ENCODE assay signal across 1 cellular context in genomic region chr17:47288531-47289116, GRCh38.
A peak's percentile ranks its signal among the peaks of the same experiment; 100 is the strongest.
TF ChIP-seq lines count a peak whose summit lies in the region.

No MANE protein-coding gene starts in this region.

TF ChIP-seq in K562, 482 proteins besides CTCF, POLR2A, EP300 and RAD21 (continued from another document and continues in another):
- TF ChIP-seq, protein P1, sequence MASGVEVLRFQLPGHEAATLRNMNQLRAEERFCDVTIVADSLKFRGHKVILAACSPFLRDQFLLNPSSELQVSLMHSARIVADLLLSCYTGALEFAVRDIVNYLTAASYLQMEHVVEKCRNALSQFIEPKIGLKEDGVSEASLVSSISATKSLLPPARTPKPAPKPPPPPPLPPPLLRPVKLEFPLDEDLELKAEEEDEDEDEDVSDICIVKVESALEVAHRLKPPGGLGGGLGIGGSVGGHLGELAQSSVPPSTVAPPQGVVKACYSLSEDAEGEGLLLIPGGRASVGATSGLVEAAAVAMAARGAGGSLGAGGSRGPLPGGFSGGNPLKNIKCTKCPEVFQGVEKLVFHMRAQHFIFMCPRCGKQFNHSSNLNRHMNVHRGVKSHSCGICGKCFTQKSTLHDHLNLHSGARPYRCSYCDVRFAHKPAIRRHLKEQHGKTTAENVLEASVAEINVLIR (CRISPR knock-in tag; IDR thresholded peaks at IDR 0.05), result 0 out of 2 replicates have a peak, but pooled peaks have one; percentile 10
- TF ChIP-seq NCOA1 (IDR thresholded peaks at IDR 0.05; ENCODE audit: low read depth) (peak; percentile 71; the same call in 1 of the 2 replicates), ZFX (CRISPR knock-in tag; IDR thresholded peaks at IDR 0.05) (peak; percentile 63; the same call in 1 of the 2 replicates), ZNF318 (IDR thresholded peaks at IDR 0.05; ENCODE audit: borderline replicate concordance in 1 of 2, low read depth in 1 of 2) (0 out of 4 replicates have a peak, but pooled peaks of 1 of the 2 experiments have one; percentile 26), NELFE (IDR thresholded peaks at IDR 0.05; ENCODE audit: insufficient read depth, insufficient read length) (no peak), SUPT5H (IDR thresholded peaks at IDR 0.05) (no peak), MAZ (CRISPR knock-in tag; conservative IDR thresholded peaks at IDR 0.05 in 1 of 2, IDR thresholded peaks at IDR 0.05 in 1 of 2) (peak; percentile 36 to 63; a peak in 3 of 4 replicates), ZNF707 (CRISPR knock-in tag; conservative IDR thresholded peaks at IDR 0.05) (0 out of 2 replicates have a peak, but pooled peaks have one; percentile 4), PYGO2 (tag; IDR thresholded peaks at IDR 0.05) (peak; percentile 61; the same call in 1 of the 2 replicates), NFIC (IDR thresholded peaks at IDR 0.05) (peak; percentile 89), ETV5 (CRISPR knock-in tag; IDR thresholded peaks at IDR 0.05; ENCODE audit: low read depth) (peak; percentile 74; the same call in 1 of the 2 replicates), PTRF (tag; IDR thresholded peaks at IDR 0.05) (peak; percentile 42; the same call in 1 of the 2 replicates), NR2C1 (IDR thresholded peaks at IDR 0.05) (peak; percentile 82), NR2C1 (tag; IDR thresholded peaks at IDR 0.05) (peak; percentile 88), TAF1 (IDR thresholded peaks at IDR 0.05; ENCODE audit: control insufficient read depth, extremely low read depth, insufficient read depth, low read length, severe bottlenecking) (peak; percentile 77), SMARCA4 (IDR thresholded peaks at IDR 0.05) (peak; percentile 96), ERF (CRISPR knock-in tag; IDR thresholded peaks at IDR 0.05) (peak; percentile 63; the same call in 1 of the 2 replicates), ELF4 (CRISPR knock-in tag; IDR thresholded peaks at IDR 0.05) (peak; percentile 63), TAF7 (tag; IDR thresholded peaks at IDR 0.05) (peak; percentile 78; the same call in 1 of the 2 replicates), HDAC1 (IDR thresholded peaks at IDR 0.05) (peak in 1 of 2 experiments; percentile 62; a peak in 1 of 4 replicates), ZNF431 (CRISPR knock-in tag; IDR thresholded peaks at IDR 0.05) (no peak), IRF2 (CRISPR knock-in tag; IDR thresholded peaks at IDR 0.05) (no peak), BCOR (IDR thresholded peaks at IDR 0.05) (peak; percentile 53; the same call in 1 of the 2 replicates), ZNF121 (CRISPR knock-in tag; conservative IDR thresholded peaks at IDR 0.05) (no peak), ZNF175 (CRISPR knock-in tag; IDR thresholded peaks at IDR 0.05; ENCODE audit: low read depth) (peak; percentile 59; the same call in 1 of the 2 replicates), CHD4 (IDR thresholded peaks at IDR 0.05; ENCODE audit: insufficient read depth, insufficient replicate concordance, low read depth, low read length, poor library complexity, severe bottlenecking) (no peak), BCL6 (CRISPR knock-in tag; IDR thresholded peaks at IDR 0.05) (peak; percentile 69), RNF2 (IDR thresholded peaks at IDR 0.05) (peak; percentile 80; the same call in 1 of the 2 replicates), TEAD1 (CRISPR knock-in tag; IDR thresholded peaks at IDR 0.05) (peak in 1 of 2 experiments; percentile 63; a peak in 2 of 4 replicates), FOSL1 (tag; conservative IDR thresholded peaks at IDR 0.05) (peak; percentile 87), ZKSCAN8 (CRISPR knock-in tag; IDR thresholded peaks at IDR 0.05) (peak; percentile 74; the same call in 1 of the 2 replicates), EWSR1 (IDR thresholded peaks at IDR 0.05; ENCODE audit: borderline replicate concordance, low read depth, partially characterized antibody) (no peak), KAT2B (IDR thresholded peaks at IDR 0.05; ENCODE audit: low read depth, low read length) (no peak), SNIP1 (IDR thresholded peaks at IDR 0.05; ENCODE audit: low read depth) (no peak), GATAD2B (IDR thresholded peaks at IDR 0.05; ENCODE audit: borderline replicate concordance) (peak; percentile 53), ZNF592 (IDR thresholded peaks at IDR 0.05) (peak; percentile 96)
- TF ChIP-seq, protein P2, sequence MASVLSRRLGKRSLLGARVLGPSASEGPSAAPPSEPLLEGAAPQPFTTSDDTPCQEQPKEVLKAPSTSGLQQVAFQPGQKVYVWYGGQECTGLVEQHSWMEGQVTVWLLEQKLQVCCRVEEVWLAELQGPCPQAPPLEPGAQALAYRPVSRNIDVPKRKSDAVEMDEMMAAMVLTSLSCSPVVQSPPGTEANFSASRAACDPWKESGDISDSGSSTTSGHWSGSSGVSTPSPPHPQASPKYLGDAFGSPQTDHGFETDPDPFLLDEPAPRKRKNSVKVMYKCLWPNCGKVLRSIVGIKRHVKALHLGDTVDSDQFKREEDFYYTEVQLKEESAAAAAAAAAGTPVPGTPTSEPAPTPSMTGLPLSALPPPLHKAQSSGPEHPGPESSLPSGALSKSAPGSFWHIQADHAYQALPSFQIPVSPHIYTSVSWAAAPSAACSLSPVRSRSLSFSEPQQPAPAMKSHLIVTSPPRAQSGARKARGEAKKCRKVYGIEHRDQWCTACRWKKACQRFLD (CRISPR knock-in tag; IDR thresholded peaks at IDR 0.05), result peak; percentile 89; the same call in 1 of the 2 replicates
- TF ChIP-seq, protein P3, sequence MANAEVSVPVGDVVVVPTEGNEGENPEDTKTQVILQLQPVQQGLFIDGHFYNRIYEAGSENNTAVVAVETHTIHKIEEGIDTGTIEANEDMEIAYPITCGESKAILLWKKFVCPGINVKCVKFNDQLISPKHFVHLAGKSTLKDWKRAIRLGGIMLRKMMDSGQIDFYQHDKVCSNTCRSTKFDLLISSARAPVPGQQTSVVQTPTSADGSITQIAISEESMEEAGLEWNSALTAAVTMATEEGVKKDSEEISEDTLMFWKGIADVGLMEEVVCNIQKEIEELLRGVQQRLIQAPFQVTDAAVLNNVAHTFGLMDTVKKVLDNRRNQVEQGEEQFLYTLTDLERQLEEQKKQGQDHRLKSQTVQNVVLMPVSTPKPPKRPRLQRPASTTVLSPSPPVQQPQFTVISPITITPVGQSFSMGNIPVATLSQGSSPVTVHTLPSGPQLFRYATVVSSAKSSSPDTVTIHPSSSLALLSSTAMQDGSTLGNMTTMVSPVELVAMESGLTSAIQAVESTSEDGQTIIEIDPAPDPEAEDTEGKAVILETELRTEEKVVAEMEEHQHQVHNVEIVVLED (CRISPR knock-in tag; IDR thresholded peaks at IDR 0.05), result 0 out of 2 replicates have a peak, but pooled peaks have one; percentile 34
- TF ChIP-seq, protein P4, sequence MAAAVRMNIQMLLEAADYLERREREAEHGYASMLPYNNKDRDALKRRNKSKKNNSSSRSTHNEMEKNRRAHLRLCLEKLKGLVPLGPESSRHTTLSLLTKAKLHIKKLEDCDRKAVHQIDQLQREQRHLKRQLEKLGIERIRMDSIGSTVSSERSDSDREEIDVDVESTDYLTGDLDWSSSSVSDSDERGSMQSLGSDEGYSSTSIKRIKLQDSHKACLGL (CRISPR knock-in tag; IDR thresholded peaks at IDR 0.05; ENCODE audit: borderline replicate concordance, poor library complexity, severe bottlenecking), result no peak
- TF ChIP-seq, protein P5, sequence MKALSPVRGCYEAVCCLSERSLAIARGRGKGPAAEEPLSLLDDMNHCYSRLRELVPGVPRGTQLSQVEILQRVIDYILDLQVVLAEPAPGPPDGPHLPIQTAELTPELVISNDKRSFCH (CRISPR knock-in tag; IDR thresholded peaks at IDR 0.05), result no peak
- TF ChIP-seq, protein P5 (tag; IDR thresholded peaks at IDR 0.05), result peak; percentile 82
- TF ChIP-seq, protein P6, sequence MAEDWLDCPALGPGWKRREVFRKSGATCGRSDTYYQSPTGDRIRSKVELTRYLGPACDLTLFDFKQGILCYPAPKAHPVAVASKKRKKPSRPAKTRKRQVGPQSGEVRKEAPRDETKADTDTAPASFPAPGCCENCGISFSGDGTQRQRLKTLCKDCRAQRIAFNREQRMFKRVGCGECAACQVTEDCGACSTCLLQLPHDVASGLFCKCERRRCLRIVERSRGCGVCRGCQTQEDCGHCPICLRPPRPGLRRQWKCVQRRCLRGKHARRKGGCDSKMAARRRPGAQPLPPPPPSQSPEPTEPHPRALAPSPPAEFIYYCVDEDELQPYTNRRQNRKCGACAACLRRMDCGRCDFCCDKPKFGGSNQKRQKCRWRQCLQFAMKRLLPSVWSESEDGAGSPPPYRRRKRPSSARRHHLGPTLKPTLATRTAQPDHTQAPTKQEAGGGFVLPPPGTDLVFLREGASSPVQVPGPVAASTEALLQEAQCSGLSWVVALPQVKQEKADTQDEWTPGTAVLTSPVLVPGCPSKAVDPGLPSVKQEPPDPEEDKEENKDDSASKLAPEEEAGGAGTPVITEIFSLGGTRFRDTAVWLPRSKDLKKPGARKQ (CRISPR knock-in tag; IDR thresholded peaks at IDR 0.05), result no peak
